9 cellular contexts compared by ENCODE assay signal in genomic region chr9:130837002-130837511, GRCh38. TPM values are rescaled to one million over a fixed set of nuclear protein-coding genes. Genes with fewer than 3 reads are reported as not detected.
A peak's percentile ranks its signal among the peaks of the same experiment; 100 is the strongest.
DNase-seq lines count a peak whose midpoint lies in the region; ATAC-seq, FAIRE-seq and TF ChIP-seq lines count a peak whose summit lies in the region.
"Had no signal": no experiment of that assay in that cellular context is flagged by ENCODE, and none has a peak within 500 bp of the region (broad histone marks: within the 10 kb centered on the region; RNA-seq: fewer than 3 reads in every experiment).

No MANE protein-coding gene starts in this region.

- H3K4me1 ChIP-seq in adipocyte (ENCODE audit: control insufficient read depth, insufficient read depth, low read length) (peaks cover 61% of the 10 kb centered on the region), kidney (ENCODE audit: control insufficient read depth in 1 of 2, insufficient read depth in 1 of 2, low read depth in 1 of 2, low read length in 2 of 2) (peaks cover 19 to 24% of the 10 kb centered on the region in 2 donors), stomach smooth muscle (ENCODE audit: control insufficient read depth, insufficient read depth, low read length) (peaks cover 45% of the 10 kb centered on the region)

- intact Hi-C loops in kidney (cut with DNase I): no loop called here

- no peak for FAIRE-seq in kidney (lab: Jason Lieb, UNC)

- H3K9me3 ChIP-seq in adipocyte (ENCODE audit: control insufficient read depth, low read length): no peaks in the 10 kb centered on the region
- H3K9me3 ChIP-seq in kidney (ENCODE audit: control insufficient read depth in 1 of 2, low read length in 2 of 2): no peaks in the 10 kb centered on the region
- H3K9me3 ChIP-seq in stomach smooth muscle (ENCODE audit: control insufficient read depth in 2 of 2, low read length in 2 of 2): no peaks in the 10 kb centered on the region

- H3K27ac ChIP-seq in kidney (ENCODE audit: low read depth in 2 of 2, low read length in 2 of 2) (peak overlapping the region; percentile 20 to 56), stomach smooth muscle (ENCODE audit: low read length) (peak overlapping the region; percentile 95)

- DNase-seq in HS-5 (ENCODE audit: low read depth): peak; percentile 38
- peak; percentile 85 for DNase-seq in adipocyte (ENCODE audit: low read depth)
- DNase-seq in kidney: no peak
- no peak for DNase-seq in T-helper 9 cell
- no peak for DNase-seq in retina
- DNase-seq: NCI-H524 had no signal

- H3K27me3 ChIP-seq in adipocyte (replicated peaks; ENCODE audit: control insufficient read depth, insufficient read depth, low read length) (no peaks in the 10 kb centered on the region), stomach smooth muscle (ENCODE audit: control insufficient read depth in 1 of 2, insufficient read depth in 2 of 2, low read length in 2 of 2) (no peaks in the 10 kb centered on the region)

- no peaks in the 10 kb centered on the region for H3K36me3 ChIP-seq in adipocyte (ENCODE audit: control insufficient read depth, insufficient read depth, low read length, severe bottlenecking)
- no peaks in the 10 kb centered on the region for H3K36me3 ChIP-seq in kidney (ENCODE audit: control insufficient read depth in 1 of 2, insufficient read depth in 2 of 2, low read length in 2 of 2)
- no peaks in the 10 kb centered on the region for H3K36me3 ChIP-seq in stomach smooth muscle (ENCODE audit: control insufficient read depth in 2 of 2, insufficient read depth in 2 of 2, low read length in 2 of 2)

- ATAC-seq in GM19328 (IDR thresholded peaks at IDR 0.05; ENCODE audit: unreplicated experiment): no peak

- H3K9ac ChIP-seq in adipocyte (ENCODE audit: low read length) (peak overlapping the region; percentile 96), kidney (ENCODE audit: low read length in 2 of 2) (peak overlapping the region; percentile 2 to 59), stomach smooth muscle (ENCODE audit: low read length in 2 of 2) (peak overlapping the region; percentile 72 to 98)

- no peak for TF ChIP-seq CTCF in kidney (IDR thresholded peaks at IDR 0.05; ENCODE audit: borderline replicate concordance, extremely low read depth, insufficient read depth)

- H3K4me3 ChIP-seq in adipocyte (ENCODE audit: low read length) (peak overlapping the region; percentile 90), kidney (ENCODE audit: low read length in 2 of 2) (peak overlapping the region; percentile 47 to 81), stomach smooth muscle (ENCODE audit: low read length in 2 of 2) (peak overlapping the region; percentile 86 to 89)

RNA-seq across cellular contexts. Expression of gene ABL1, which starts 2.0 kb away (rescaled TPM):
- total RNA-seq in kidney: 63.6 TPM
- 15.0 TPM for polyA plus RNA-seq in kidney (ENCODE audit: insufficient read depth, low read depth, low replicate concordance)

RNA-seq across cellular contexts. Expression of gene QRFP, which starts 59.6 kb away (rescaled TPM):
- total RNA-seq in kidney: not detected
- not detected for polyA plus RNA-seq in kidney (ENCODE audit: insufficient read depth, low read depth, low replicate concordance)
- total RNA-seq: pulmonary artery endothelial cell had no signal

Comparison
In these comparisons a context has a peak if more than half of its experiments do, and no peak if none do; other contexts are left out.
1. DNase-seq: peak in HS-5 (single experiment) and adipocyte (single experiment); none in kidney (single experiment), T-helper 9 cell (single experiment) and retina (single experiment).
2. H3K9ac ChIP-seq: peak in every context shown above with its lines; median percentile 96 in adipocyte; 85 in stomach smooth muscle; 30 in kidney.
3. Peak in every context shown above with its lines, with median percentiles within 50 percentile points of each other: H3K4me3 ChIP-seq.